8 cellular contexts compared by ENCODE assay signal in genomic region chrX:140141444-140142029, GRCh38.
A peak's percentile ranks its signal among the peaks of the same experiment; 100 is the strongest.
DNase-seq lines count a peak whose midpoint lies in the region; ATAC-seq and TF ChIP-seq lines count a peak whose summit lies in the region.

No MANE protein-coding gene starts in this region.

- TF ChIP-seq RAD21 in HCT116 (IDR thresholded peaks at IDR 0.05; ENCODE audit: low read depth) = peak; percentile 22; the same call in 1 of the 2 replicates

- TF ChIP-seq POLR2A in HCT116 (IDR thresholded peaks at IDR 0.05; ENCODE audit: borderline replicate concordance, extremely low read depth, insufficient read depth, insufficient read length) = no peak

- RAD21 ChIA-PET in HCT116 (lab: Charles Lee; ENCODE audit: low non-redundant PET in 1 of 2, low total read pairs in 2 of 2, uncharacterized antibody in 2 of 2, unreplicated experiment in 2 of 2) = no interaction called here

- no peaks in the 10 kb centered on the region for H3K27me3 Mint-ChIP-seq in brain
- peaks cover 5% of the 10 kb centered on the region for H3K27me3 Mint-ChIP-seq in type B pancreatic cell

- H3K4me3 ChIP-seq in right atrium auricular region (no peak overlapping the region), right cardiac atrium (ENCODE audit: low read length) (no peak overlapping the region), HCT116 (replicated peaks in 1 of 2; ENCODE audit: low read depth in 1 of 2, low read length in 2 of 2) (no peak overlapping the region), left lung (no peak overlapping the region)

- H3K27ac ChIP-seq in right atrium auricular region (no peak overlapping the region), right cardiac atrium (ENCODE audit: low read length) (no peak overlapping the region), HCT116 (ENCODE audit: low read depth, low read length) (no peak overlapping the region), left lung (no peak overlapping the region)

- H3K9me3 ChIP-seq in right atrium auricular region (peaks cover 0 to 4% of the 10 kb centered on the region in 2 donors), right cardiac atrium (ENCODE audit: control insufficient read depth, low read length) (no peaks in the 10 kb centered on the region), HCT116 (ENCODE audit: control insufficient read depth in 1 of 2, insufficient read depth in 1 of 2, low read depth in 1 of 2, low read length in 2 of 2) (no peaks in the 10 kb centered on the region), left lung (no peaks in the 10 kb centered on the region)

- H2AFZ ChIP-seq in HCT116 (ENCODE audit: low read depth, low read length, poor library complexity, severe bottlenecking) = no peak overlapping the region

- no peaks in the 10 kb centered on the region for H3K79me2 ChIP-seq in HCT116 (ENCODE audit: insufficient read depth, low read length)

- H3K27me3 ChIP-seq in right atrium auricular region = no peaks in the 10 kb centered on the region
- no peaks in the 10 kb centered on the region for H3K27me3 ChIP-seq in right cardiac atrium (ENCODE audit: control insufficient read depth, insufficient read depth)
- H3K27me3 ChIP-seq in HCT116 (ENCODE audit: insufficient read depth, low read length) = no peaks in the 10 kb centered on the region
- H3K27me3 ChIP-seq in left lung = no peaks in the 10 kb centered on the region

- POLR2A ChIA-PET in HCT116 (lab: Charles Lee) = no interaction called here

- ATAC-seq in right cardiac atrium = no peak
- ATAC-seq in HCT116 = peak; percentile 59
- ATAC-seq in left lung = peak; percentile 74

- H3K4me1 Mint-ChIP-seq in brain (no peaks in the 10 kb centered on the region), type B pancreatic cell (ENCODE audit: unreplicated experiment) (no peaks in the 10 kb centered on the region)

- H3K9me3 Mint-ChIP-seq in brain (peaks cover 0 to 2% (median 0%) of the 10 kb centered on the region in 5 experiments), type B pancreatic cell (no peaks in the 10 kb centered on the region)

- BruUV-seq in HCT116 (replicated peaks; lab: Mats Ljungman, UMichigan) = no TSS peak

- H3K4me1 ChIP-seq in right atrium auricular region = no peaks in the 10 kb centered on the region
- H3K4me1 ChIP-seq in right cardiac atrium (ENCODE audit: control insufficient read depth, insufficient read depth, low read length) = no peaks in the 10 kb centered on the region
- H3K4me1 ChIP-seq in HCT116 (ENCODE audit: control insufficient read depth in 1 of 2, insufficient read depth in 2 of 2, low read length in 2 of 2) = no peaks in the 10 kb centered on the region
- H3K4me1 ChIP-seq in left lung = no peaks in the 10 kb centered on the region

- H3K36me3 ChIP-seq in right atrium auricular region (no peaks in the 10 kb centered on the region), HCT116 (ENCODE audit: control insufficient read depth in 1 of 2, insufficient read depth in 2 of 2, low read length in 2 of 2) (no peaks in the 10 kb centered on the region), left lung (no peaks in the 10 kb centered on the region)

- H3K4me2 ChIP-seq in HCT116 (ENCODE audit: low read length) = no peak overlapping the region

- no peak for DNase-seq in right atrium auricular region (ENCODE audit: low spot score)
- no peak for DNase-seq in right cardiac atrium
- DNase-seq in HCT116 (ENCODE audit: low read depth, low spot score) = peak; percentile 2
- DNase-seq in NCI-H345 treated with DMSO at 0.1 percent for 48 hours (lab: John Stamatoyannopoulos, UW; ENCODE audit: unreplicated experiment) = peak; percentile 0
- no peak for DNase-seq in left lung
- DNase-seq in type B pancreatic cell (ENCODE audit: extremely low spot score, unreplicated experiment) = no peak
- DNase-seq in cerebellar nuclear complex (lab: John Stamatoyannopoulos, UW) = no peak

- H3K36me3 Mint-ChIP-seq in brain (no peaks in the 10 kb centered on the region), type B pancreatic cell (no peaks in the 10 kb centered on the region)

- H3K27ac Mint-ChIP-seq in brain (no peak overlapping the region), type B pancreatic cell (no peak overlapping the region)

- 1% methylated on average over 5 of the region's 5 CpGs for WGBS in right cardiac atrium

- CTCF ChIA-PET in HCT116 (lab: Charles Lee) = no interaction called here

- H3K4me3 Mint-ChIP-seq in brain (no peak overlapping the region), type B pancreatic cell (no peak overlapping the region)

- no peak overlapping the region for H3K9ac ChIP-seq in HCT116 (ENCODE audit: low read length)

- TF ChIP-seq CTCF in right atrium auricular region (IDR thresholded peaks at IDR 0.05) (peak; percentile 45 to 75), HCT116 (IDR thresholded peaks at IDR 0.05 in 2 of 3, conservative IDR thresholded peaks at IDR 0.05 in 1 of 3; ENCODE audit: borderline replicate concordance in 1 of 3, insufficient read depth in 1 of 3, low read depth in 2 of 3, low read length in 2 of 3) (peak; percentile 8 to 46 (median 42); a peak in 3 of 6 replicates), brain (conservative IDR thresholded peaks at IDR 0.05) (peak; percentile 64 to 76), left lung (IDR thresholded peaks at IDR 0.05) (peak; percentile 25 to 64), type B pancreatic cell (conservative IDR thresholded peaks at IDR 0.05) (peak; percentile 88)

- no peaks in the 10 kb centered on the region for H3K9me2 ChIP-seq in HCT116 (ENCODE audit: insufficient read depth)

- H4K20me1 ChIP-seq in HCT116 (ENCODE audit: insufficient read depth) = no peaks in the 10 kb centered on the region

- intact Hi-C loops in right cardiac atrium (cut with DNase I) (loop anchor here in 1 of 4 donors (10.0 kb wide), 1 partner anchor 87 kb away; no protein-coding TSS in a partner anchor), HCT116 (cut with micrococcal nuclease) (loop anchor here (5.0 kb wide), 1 partner anchor 84 kb away; no protein-coding TSS in a partner anchor), left lung (cut with DNase I) (no loop called here)

TF ChIP-seq in HCT116, 20 proteins besides CTCF, POLR2A, EP300 and RAD21:
- TF ChIP-seq, protein P1, sequence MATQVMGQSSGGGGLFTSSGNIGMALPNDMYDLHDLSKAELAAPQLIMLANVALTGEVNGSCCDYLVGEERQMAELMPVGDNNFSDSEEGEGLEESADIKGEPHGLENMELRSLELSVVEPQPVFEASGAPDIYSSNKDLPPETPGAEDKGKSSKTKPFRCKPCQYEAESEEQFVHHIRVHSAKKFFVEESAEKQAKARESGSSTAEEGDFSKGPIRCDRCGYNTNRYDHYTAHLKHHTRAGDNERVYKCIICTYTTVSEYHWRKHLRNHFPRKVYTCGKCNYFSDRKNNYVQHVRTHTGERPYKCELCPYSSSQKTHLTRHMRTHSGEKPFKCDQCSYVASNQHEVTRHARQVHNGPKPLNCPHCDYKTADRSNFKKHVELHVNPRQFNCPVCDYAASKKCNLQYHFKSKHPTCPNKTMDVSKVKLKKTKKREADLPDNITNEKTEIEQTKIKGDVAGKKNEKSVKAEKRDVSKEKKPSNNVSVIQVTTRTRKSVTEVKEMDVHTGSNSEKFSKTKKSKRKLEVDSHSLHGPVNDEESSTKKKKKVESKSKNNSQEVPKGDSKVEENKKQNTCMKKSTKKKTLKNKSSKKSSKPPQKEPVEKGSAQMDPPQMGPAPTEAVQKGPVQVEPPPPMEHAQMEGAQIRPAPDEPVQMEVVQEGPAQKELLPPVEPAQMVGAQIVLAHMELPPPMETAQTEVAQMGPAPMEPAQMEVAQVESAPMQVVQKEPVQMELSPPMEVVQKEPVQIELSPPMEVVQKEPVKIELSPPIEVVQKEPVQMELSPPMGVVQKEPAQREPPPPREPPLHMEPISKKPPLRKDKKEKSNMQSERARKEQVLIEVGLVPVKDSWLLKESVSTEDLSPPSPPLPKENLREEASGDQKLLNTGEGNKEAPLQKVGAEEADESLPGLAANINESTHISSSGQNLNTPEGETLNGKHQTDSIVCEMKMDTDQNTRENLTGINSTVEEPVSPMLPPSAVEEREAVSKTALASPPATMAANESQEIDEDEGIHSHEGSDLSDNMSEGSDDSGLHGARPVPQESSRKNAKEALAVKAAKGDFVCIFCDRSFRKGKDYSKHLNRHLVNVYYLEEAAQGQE (IDR thresholded peaks at IDR 0.05; ENCODE audit: low read depth) = no peak
- TF ChIP-seq, protein P2, sequence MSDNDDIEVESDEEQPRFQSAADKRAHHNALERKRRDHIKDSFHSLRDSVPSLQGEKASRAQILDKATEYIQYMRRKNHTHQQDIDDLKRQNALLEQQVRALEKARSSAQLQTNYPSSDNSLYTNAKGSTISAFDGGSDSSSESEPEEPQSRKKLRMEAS (IDR thresholded peaks at IDR 0.05) = no peak
- TF ChIP-seq ZFX (IDR thresholded peaks at IDR 0.05) (no peak), YY1 (IDR thresholded peaks at IDR 0.05; ENCODE audit: extremely low read depth, insufficient replicate concordance, low read depth, low read length) (no peak)

Comparison
In these comparisons a context has a peak if more than half of its experiments do, and no peak if none do; other contexts are left out.
1. DNase-seq: peak in HCT116 (single experiment) and NCI-H345 treated with DMSO at 0.1 percent for 48 hours (single experiment); none in right atrium auricular region (single experiment), right cardiac atrium (0 of 3), left lung (0 of 2), type B pancreatic cell (single experiment) and cerebellar nuclear complex (0 of 2).
2. ATAC-seq: peak in HCT116 (single experiment) and left lung (single experiment); none in right cardiac atrium (0 of 2).
3. Peak in every context shown above with its lines, with median percentiles within 50 percentile points of each other: CTCF ChIP-seq.